ENCODE assay signal across 1 cellular context in genomic region chr5:180072256-180072548, GRCh38.
TF ChIP-seq lines count a peak whose summit lies in the region.

No MANE protein-coding gene starts in this region.

TF ChIP-seq in HepG2, 621 proteins besides CTCF, POLR2A, EP300 and RAD21 (continued from another document and continues in another):
- TF ChIP-seq, protein P1, sequence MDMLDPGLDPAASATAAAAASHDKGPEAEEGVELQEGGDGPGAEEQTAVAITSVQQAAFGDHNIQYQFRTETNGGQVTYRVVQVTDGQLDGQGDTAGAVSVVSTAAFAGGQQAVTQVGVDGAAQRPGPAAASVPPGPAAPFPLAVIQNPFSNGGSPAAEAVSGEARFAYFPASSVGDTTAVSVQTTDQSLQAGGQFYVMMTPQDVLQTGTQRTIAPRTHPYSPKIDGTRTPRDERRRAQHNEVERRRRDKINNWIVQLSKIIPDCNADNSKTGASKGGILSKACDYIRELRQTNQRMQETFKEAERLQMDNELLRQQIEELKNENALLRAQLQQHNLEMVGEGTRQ (IDR thresholded peaks at IDR 0.05; ENCODE audit: low read depth, low read length), result no peak
- TF ChIP-seq, protein P1 (CRISPR knock-in tag; IDR thresholded peaks at IDR 0.05; ENCODE audit: borderline replicate concordance), result 0 out of 2 replicates have a peak, but pooled peaks have one; percentile 34
- TF ChIP-seq FUBP1 (CRISPR knock-in tag; IDR thresholded peaks at IDR 0.05; ENCODE audit: borderline replicate concordance), result no peak
- 0 out of 2 replicates have a peak, but pooled peaks have one; percentile 49 for TF ChIP-seq GTF2F1 (IDR thresholded peaks at IDR 0.05; ENCODE audit: low read length)
- TF ChIP-seq SRSF9 (IDR thresholded peaks at IDR 0.05; ENCODE audit: borderline replicate concordance, insufficient read depth, low read depth, low read length, poor library complexity, severe bottlenecking), result no peak
- peak; percentile 92 for TF ChIP-seq ZNF800 (CRISPR knock-in tag; IDR thresholded peaks at IDR 0.05)
- no peak for TF ChIP-seq HES4 (CRISPR knock-in tag; IDR thresholded peaks at IDR 0.05; ENCODE audit: borderline replicate concordance)
- peak; percentile 75; the same call in 1 of the 2 replicates for TF ChIP-seq ZNF576 (CRISPR knock-in tag; IDR thresholded peaks at IDR 0.05)
- no peak for TF ChIP-seq ZFP82 (CRISPR knock-in tag; IDR thresholded peaks at IDR 0.05; ENCODE audit: borderline replicate concordance)
- peak; percentile 84; the same call in 1 of the 2 replicates for TF ChIP-seq NAIF1 (CRISPR knock-in tag; IDR thresholded peaks at IDR 0.05; ENCODE audit: borderline replicate concordance)
- TF ChIP-seq STAT5B (CRISPR knock-in tag; IDR thresholded peaks at IDR 0.05), result 0 out of 2 replicates have a peak, but pooled peaks have one; percentile 94
- TF ChIP-seq ZNF615 (CRISPR knock-in tag; IDR thresholded peaks at IDR 0.05; ENCODE audit: borderline replicate concordance), result peak; percentile 96; the same call in 1 of the 2 replicates
- peak; percentile 38; the same call in 1 of the 2 replicates for TF ChIP-seq ZBTB7B (CRISPR knock-in tag; IDR thresholded peaks at IDR 0.05)
- TF ChIP-seq ZNF598 (CRISPR knock-in tag; IDR thresholded peaks at IDR 0.05; ENCODE audit: borderline replicate concordance), result peak; percentile 1
- TF ChIP-seq NR2F1 (CRISPR knock-in tag; IDR thresholded peaks at IDR 0.05), result 0 out of 4 replicates have a peak, but pooled peaks of 1 of the 2 experiments have one; percentile 59
- no peak for TF ChIP-seq AHR (CRISPR knock-in tag; IDR thresholded peaks at IDR 0.05)
- TF ChIP-seq ZMAT5 (CRISPR knock-in tag; IDR thresholded peaks at IDR 0.05; ENCODE audit: borderline replicate concordance, low read depth), result 0 out of 2 replicates have a peak, but pooled peaks have one; percentile 84
- peak; percentile 58; the same call in 1 of the 2 replicates for TF ChIP-seq ZBTB33 (CRISPR knock-in tag; IDR thresholded peaks at IDR 0.05)
- TF ChIP-seq ZNF17 (CRISPR knock-in tag; IDR thresholded peaks at IDR 0.05), result peak; percentile 86; the same call in 1 of the 2 replicates
- TF ChIP-seq TIGD3 (CRISPR knock-in tag; IDR thresholded peaks at IDR 0.05; ENCODE audit: borderline replicate concordance), result peak; percentile 85; the same call in 1 of the 2 replicates
- TF ChIP-seq ZNF530 (CRISPR knock-in tag; IDR thresholded peaks at IDR 0.05; ENCODE audit: low read depth), result peak; percentile 95; the same call in 1 of the 2 replicates
- TF ChIP-seq ZNF20 (CRISPR knock-in tag; IDR thresholded peaks at IDR 0.05), result peak; percentile 63; the same call in 1 of the 2 replicates
- TF ChIP-seq, protein P2, sequence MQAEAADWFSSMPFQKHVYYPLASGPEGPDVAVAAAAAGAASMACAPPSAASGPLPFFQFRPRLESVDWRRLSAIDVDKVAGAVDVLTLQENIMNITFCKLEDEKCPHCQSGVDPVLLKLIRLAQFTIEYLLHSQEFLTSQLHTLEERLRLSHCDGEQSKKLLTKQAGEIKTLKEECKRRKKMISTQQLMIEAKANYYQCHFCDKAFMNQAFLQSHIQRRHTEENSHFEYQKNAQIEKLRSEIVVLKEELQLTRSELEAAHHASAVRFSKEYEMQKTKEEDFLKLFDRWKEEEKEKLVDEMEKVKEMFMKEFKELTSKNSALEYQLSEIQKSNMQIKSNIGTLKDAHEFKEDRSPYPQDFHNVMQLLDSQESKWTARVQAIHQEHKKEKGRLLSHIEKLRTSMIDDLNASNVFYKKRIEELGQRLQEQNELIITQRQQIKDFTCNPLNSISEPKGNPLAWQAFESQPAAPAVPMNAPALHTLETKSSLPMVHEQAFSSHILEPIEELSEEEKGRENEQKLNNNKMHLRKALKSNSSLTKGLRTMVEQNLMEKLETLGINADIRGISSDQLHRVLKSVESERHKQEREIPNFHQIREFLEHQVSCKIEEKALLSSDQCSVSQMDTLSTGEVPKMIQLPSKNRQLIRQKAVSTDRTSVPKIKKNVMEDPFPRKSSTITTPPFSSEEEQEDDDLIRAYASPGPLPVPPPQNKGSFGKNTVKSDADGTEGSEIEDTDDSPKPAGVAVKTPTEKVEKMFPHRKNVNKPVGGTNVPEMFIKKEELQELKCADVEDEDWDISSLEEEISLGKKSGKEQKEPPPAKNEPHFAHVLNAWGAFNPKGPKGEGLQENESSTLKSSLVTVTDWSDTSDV (CRISPR knock-in tag; IDR thresholded peaks at IDR 0.05), result 0 out of 2 replicates have a peak, but pooled peaks have one; percentile 70
- TF ChIP-seq THRA (CRISPR knock-in tag; IDR thresholded peaks at IDR 0.05; ENCODE audit: borderline replicate concordance), result 0 out of 2 replicates have a peak, but pooled peaks have one; percentile 75
- TF ChIP-seq ZNF737 (CRISPR knock-in tag; IDR thresholded peaks at IDR 0.05; ENCODE audit: borderline replicate concordance), result peak; percentile 94
- TF ChIP-seq ZNF407 (CRISPR knock-in tag; IDR thresholded peaks at IDR 0.05; ENCODE audit: not compliant biosample characterization), result peak; percentile 95
- TF ChIP-seq RFX3 (CRISPR knock-in tag; IDR thresholded peaks at IDR 0.05), result peak; percentile 26; the same call in 1 of the 2 replicates
